20 cellular contexts compared by ENCODE assay signal in the genomic region with DNA sequence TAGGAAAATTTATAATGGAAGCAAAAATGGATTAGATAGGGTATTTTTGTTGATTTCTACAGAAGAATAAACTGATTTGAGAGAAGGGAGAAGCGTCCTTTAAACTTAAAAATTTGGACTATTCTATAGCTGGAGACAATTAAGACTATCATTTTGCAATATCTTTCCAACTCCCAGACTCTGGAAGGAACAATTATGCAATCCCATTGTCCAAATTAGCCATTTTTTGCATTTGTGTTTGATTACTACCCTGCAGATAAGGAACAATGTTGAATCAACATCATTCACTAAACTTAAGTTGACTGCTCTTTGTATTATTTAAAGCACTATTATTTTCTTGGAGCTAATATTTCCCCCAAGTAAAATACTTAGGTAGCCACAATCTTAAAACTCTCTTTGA. TPM values are rescaled to one million over a fixed set of nuclear protein-coding genes. Genes with fewer than 3 reads are reported as not detected.
DNase-seq lines count a peak whose midpoint lies in the region; TF ChIP-seq lines count a peak whose summit lies in the region.
"Had no signal": no experiment of that assay in that cellular context is flagged by ENCODE, and none has a peak within 500 bp of the region (broad histone marks: within the 10 kb centered on the region; RNA-seq: fewer than 3 reads in every experiment).

No MANE protein-coding gene starts in this region.

- peaks cover 97% of the 10 kb centered on the region for H3K4me1 Mint-ChIP-seq in HFFc6 (ENCODE audit: low read depth)

- H3K27ac ChIP-seq in muscle layer of colon (ENCODE audit: low read depth, low read length): peak overlapping the region; percentile 35
- peak overlapping the region; percentile 73 to 77 for H3K27ac ChIP-seq in tibial artery
- H3K27ac ChIP-seq: cardiac muscle cell had no signal

- TF ChIP-seq CTCF in HFFc6 (IDR thresholded peaks at IDR 0.05): no peak
- no peak for TF ChIP-seq CTCF in cardiac fibroblast (IDR thresholded peaks at IDR 0.05; ENCODE audit: low read depth, low read length)
- TF ChIP-seq CTCF in tibial artery (IDR thresholded peaks at IDR 0.05): no peak

- DNase-seq in HFFc6: no peak
- peak; percentile 53 to 64 for DNase-seq in cardiac fibroblast (ENCODE audit: low read depth in 2 of 2)
- DNase-seq in tibial artery: no peak
- no peak for DNase-seq in midbrain (lab: John Stamatoyannopoulos, UW)
- no peak for DNase-seq in anterior cingulate cortex (lab: John Stamatoyannopoulos, UW)
- DNase-seq in T-helper 2 cell: no peak
- DNase-seq: activated CD4-positive, alpha-beta memory T cell treated with anti-CD3 and anti-CD28 coated beads, Interleukin-2, amount 10 ng/mL, durations not matched to agents 7 days and 5 days; activated effector memory CD4-positive, alpha-beta T cell treated with anti-CD3 and anti-CD28 coated beads, Interleukin-2, amount 50 U/mL, for 16 hours; activated naive CD8-positive, alpha-beta T cell treated with anti-CD3 and anti-CD28 coated beads, Interleukin-2, amount 50 U/mL, for 24 hours; CD4-positive, alpha-beta memory T cell; DMS153; lower lobe of right lung; NCI-H1436 treated with DMSO at 0.1 percent for 48 hours; NCI-H2171 treated with DMSO at 0.1 percent for 48 hours; NCI-H69; nucleus accumbens; T1000 had no signal

- peaks cover 9% of the 10 kb centered on the region; the same call in 1 of the 2 replicates for H3K27me3 Mint-ChIP-seq in HFFc6 (ENCODE audit: insufficient read depth)
- H3K27me3 Mint-ChIP-seq: activated CD4-positive, alpha-beta memory T cell treated with anti-CD3 and anti-CD28 coated beads, Interleukin-2, amount 10 ng/mL, durations not matched to agents 7 days and 5 days; activated naive CD8-positive, alpha-beta T cell treated with anti-CD3 and anti-CD28 coated beads, Interleukin-2, amount 50 U/mL, for 24 hours; CD4-positive, alpha-beta memory T cell; dendritic cell treated with granulocyte-macrophage colony-stimulating factor and Interleukin-4, amounts not matched to agents 40 ng/mL and 50 ng/mL, for 4 days had no signal

- H3K4me1 ChIP-seq in muscle layer of colon (ENCODE audit: insufficient read depth, low read length) (peaks cover 69% of the 10 kb centered on the region), tibial artery (peaks cover 6 to 76% (median 57%) of the 10 kb centered on the region in 4 donors)

- H3K36me3 ChIP-seq in muscle layer of colon (ENCODE audit: insufficient read depth, low read length) (no peaks in the 10 kb centered on the region), tibial artery (no peaks in the 10 kb centered on the region)
- H3K36me3 ChIP-seq: cardiac muscle cell had no signal

- intact Hi-C loops in tibial artery (cut with DNase I; ENCODE audit: low total_unique reads): loop anchor here (5.0 kb wide), 1 partner anchor 64 kb away; a partner anchor contains a TSS

- H3K4me3 ChIP-seq in cardiac fibroblast (replicated peaks in 1 of 2; ENCODE audit: low read depth in 2 of 2, low read length in 2 of 2): no peak overlapping the region
- no peak overlapping the region for H3K4me3 ChIP-seq in muscle layer of colon (ENCODE audit: low read depth in 1 of 2, low read length in 2 of 2)
- no peak overlapping the region for H3K4me3 ChIP-seq in tibial artery
- H3K4me3 ChIP-seq: cardiac muscle cell, lower lobe of right lung had no signal

- H3K4me3 Mint-ChIP-seq in HFFc6: peak overlapping the region; percentile 23
- H3K4me3 Mint-ChIP-seq: activated CD4-positive, alpha-beta memory T cell treated with anti-CD3 and anti-CD28 coated beads, Interleukin-2, amount 10 ng/mL, durations not matched to agents 7 days and 5 days; activated naive CD8-positive, alpha-beta T cell treated with anti-CD3 and anti-CD28 coated beads, Interleukin-2, amount 50 U/mL, for 24 hours; CD4-positive, alpha-beta memory T cell; dendritic cell treated with granulocyte-macrophage colony-stimulating factor and Interleukin-4, amounts not matched to agents 40 ng/mL and 50 ng/mL, for 4 days had no signal

- H3K9ac ChIP-seq in muscle layer of colon (ENCODE audit: low read length): no peak overlapping the region

- peak overlapping the region; percentile 96; the same call in 1 of the 2 replicates for H3K27ac Mint-ChIP-seq in HFFc6
- H3K27ac Mint-ChIP-seq: activated CD4-positive, alpha-beta memory T cell treated with anti-CD3 and anti-CD28 coated beads, Interleukin-2, amount 10 ng/mL, durations not matched to agents 7 days and 5 days; activated naive CD8-positive, alpha-beta T cell treated with anti-CD3 and anti-CD28 coated beads, Interleukin-2, amount 50 U/mL, for 24 hours had no signal

- H3K9me3 ChIP-seq in muscle layer of colon (ENCODE audit: low read length): no peaks in the 10 kb centered on the region
- H3K9me3 ChIP-seq in tibial artery: no peaks in the 10 kb centered on the region
- H3K9me3 ChIP-seq: lower lobe of right lung had no signal

- H3K9me3 Mint-ChIP-seq in HFFc6: 0 out of 2 replicates have a peak, but pooled peaks cover 3% of the 10 kb centered on the region
- H3K9me3 Mint-ChIP-seq: activated CD4-positive, alpha-beta memory T cell treated with anti-CD3 and anti-CD28 coated beads, Interleukin-2, amount 10 ng/mL, durations not matched to agents 7 days and 5 days; activated naive CD8-positive, alpha-beta T cell treated with anti-CD3 and anti-CD28 coated beads, Interleukin-2, amount 50 U/mL, for 24 hours; CD4-positive, alpha-beta memory T cell; dendritic cell treated with granulocyte-macrophage colony-stimulating factor and Interleukin-4, amounts not matched to agents 40 ng/mL and 50 ng/mL, for 4 days had no signal

- H3K36me3 Mint-ChIP-seq in HFFc6 (ENCODE audit: low read depth): peaks cover 44% of the 10 kb centered on the region
- H3K36me3 Mint-ChIP-seq: CD4-positive, alpha-beta memory T cell had no signal

- H3K27me3 ChIP-seq in muscle layer of colon (ENCODE audit: control insufficient read depth in 1 of 2, insufficient read depth in 2 of 2, low read length in 2 of 2): no peaks in the 10 kb centered on the region
- no peaks in the 10 kb centered on the region for H3K27me3 ChIP-seq in tibial artery
- H3K27me3 ChIP-seq: cardiac muscle cell had no signal

RNA-seq across cellular contexts. Expression of a gene that starts 34.8 kb away (rescaled TPM):
- total RNA-seq in HFFc6 (2021; fragmentation: NEBNext Ultra II Directional; extraction: Animal tissue kit (Norgen Biotek cat#: 25700)): 1 to 10 TPM; 6.2 to 8.1 (median 7.1) TPM

Comparison
In these comparisons a context has a peak if more than half of its experiments do, and no peak if none do; other contexts are left out.
1. DNase-seq: peak in cardiac fibroblast (2 of 2); none in HFFc6 (single experiment), tibial artery (0 of 2), midbrain (single experiment), anterior cingulate cortex (0 of 58) and T-helper 2 cell (0 of 5).